28 cellular contexts compared by ENCODE assay signal in genomic region chr10:100551231-100551630, GRCh38. TPM values are rescaled to one million over a fixed set of nuclear protein-coding genes. Genes with fewer than 3 reads are reported as not detected.
DNase-seq lines count a peak whose midpoint lies in the region; ATAC-seq and TF ChIP-seq lines count a peak whose summit lies in the region.
"Had no signal": no experiment of that assay in that cellular context is flagged by ENCODE, and none has a peak within 500 bp of the region (broad histone marks: within the 10 kb centered on the region; RNA-seq: fewer than 3 reads in every experiment).

No MANE protein-coding gene starts in this region.

- H3K4me1 Mint-ChIP-seq in activated CD4-positive, alpha-beta T cell treated with anti-CD3 and anti-CD28 coated beads, Interleukin-2, amount 10 ng/mL, durations not matched to agents 24 days and 14 days: peaks cover 7% of the 10 kb centered on the region
- H3K4me1 Mint-ChIP-seq in activated CD4-positive, alpha-beta T cell treated with anti-CD3 and anti-CD28 coated beads, Interleukin-2, amount 10 ng/mL, durations not matched to agents 7 days and 5 days: peaks cover 4% of the 10 kb centered on the region
- H3K4me1 Mint-ChIP-seq: activated naive CD8-positive, alpha-beta T cell treated with anti-CD3 and anti-CD28 coated beads for 36 hours; H9; neural crest cell had no signal

- intact Hi-C loops in activated CD4-positive, alpha-beta T cell treated with anti-CD3 and anti-CD28 coated beads, Interleukin-2, amount 10 ng/mL, durations not matched to agents 24 days and 14 days (cut with micrococcal nuclease): no loop called here
- intact Hi-C loops in left lung (cut with DNase I): no loop called here

- H3K9me3 Mint-ChIP-seq in activated CD4-positive, alpha-beta T cell treated with anti-CD3 and anti-CD28 coated beads, Interleukin-2, amount 10 ng/mL, durations not matched to agents 24 days and 14 days: no peaks in the 10 kb centered on the region
- no peaks in the 10 kb centered on the region for H3K9me3 Mint-ChIP-seq in activated CD4-positive, alpha-beta T cell treated with anti-CD3 and anti-CD28 coated beads, Interleukin-2, amount 10 ng/mL, durations not matched to agents 7 days and 5 days
- H3K9me3 Mint-ChIP-seq: activated naive CD8-positive, alpha-beta T cell treated with anti-CD3 and anti-CD28 coated beads for 36 hours; activated T-cell treated with anti-CD3 and anti-CD28 coated beads, Interleukin-2, amount 50 U/mL, for 4 hours; H9; neural crest cell had no signal

- in situ Hi-C loops in ACHN (cut with HindIII; ENCODE audit: low pct_ligation_motif_present, low pct_unique_long_range_greater_than_20kb, low sequenced_read_pairs): loop anchor here (25.0 kb wide), 1 partner anchor 336 kb away; no protein-coding TSS in a partner anchor

- ATAC-seq in left lung (peak; percentile 16), GM19467 (IDR thresholded peaks at IDR 0.05; ENCODE audit: unreplicated experiment) (no peak)
- ATAC-seq: activated CD8-positive, alpha-beta memory T cell treated with anti-CD3 and anti-CD28 coated beads, Interleukin-2, amount 10 ng/mL, durations not matched to agents 7 days and 5 days; activated T-cell treated with anti-CD3 and anti-CD28 coated beads, Interleukin-2, amount 50 U/mL, for 4 hours; gastrocnemius medialis; PC-3 had no signal

- no peaks in the 10 kb centered on the region for H3K9me3 ChIP-seq in left lung
- H3K9me3 ChIP-seq: gastrocnemius medialis, ovary had no signal

- TF ChIP-seq CTCF in left lung (IDR thresholded peaks at IDR 0.05) (no peak), coronary artery (IDR thresholded peaks at IDR 0.05) (no peak)

- CTCF ChIA-PET in activated CD4-positive, alpha-beta T cell treated with anti-CD3 and anti-CD28 coated beads, Interleukin-2, amount 10 ng/mL, durations not matched to agents 7 days and 5 days (lab: Charles Lee): interaction anchor here (0.8 to 1.9 kb wide), 5 partner anchors 10 to 69 kb away, joined by 3 to 8 read pairs (median 4); partner anchors contain the start of gene HIF1AN

- no peaks in the 10 kb centered on the region for H3K27me3 ChIP-seq in left lung
- H3K27me3 ChIP-seq: gastrocnemius medialis, ovary had no signal

- H3K36me3 ChIP-seq in left lung: peaks cover 0 to 59% of the 10 kb centered on the region in 2 donors
- H3K36me3 ChIP-seq: ovary had no signal

- no peak overlapping the region for H3K4me3 Mint-ChIP-seq in activated CD4-positive, alpha-beta T cell treated with anti-CD3 and anti-CD28 coated beads, Interleukin-2, amount 10 ng/mL, durations not matched to agents 24 days and 14 days
- H3K4me3 Mint-ChIP-seq in activated CD4-positive, alpha-beta T cell treated with anti-CD3 and anti-CD28 coated beads, Interleukin-2, amount 10 ng/mL, durations not matched to agents 7 days and 5 days: no peak overlapping the region
- H3K4me3 Mint-ChIP-seq: activated CD8-positive, alpha-beta memory T cell treated with anti-CD3 and anti-CD28 coated beads, Interleukin-2, amount 10 ng/mL, durations not matched to agents 7 days and 5 days; activated naive CD8-positive, alpha-beta T cell treated with anti-CD3 and anti-CD28 coated beads for 36 hours; activated T-cell treated with anti-CD3 and anti-CD28 coated beads, Interleukin-2, amount 50 U/mL, for 4 hours; H9; neural crest cell had no signal

- POLR2A ChIA-PET in activated CD4-positive, alpha-beta T cell treated with anti-CD3 and anti-CD28 coated beads, Interleukin-2, amount 10 ng/mL, durations not matched to agents 7 days and 5 days (lab: Charles Lee): no interaction called here

- H3K27ac ChIP-seq in left lung (no peak overlapping the region), coronary artery (no peak overlapping the region)
- H3K27ac ChIP-seq: gastrocnemius medialis, ovary, skin epidermis had no signal

- DNase-seq in activated CD4-positive, alpha-beta T cell treated with anti-CD3 and anti-CD28 coated beads, Interleukin-2, amount 10 ng/mL, durations not matched to agents 24 days and 14 days: no peak
- no peak for DNase-seq in activated CD4-positive, alpha-beta T cell treated with anti-CD3 and anti-CD28 coated beads, Interleukin-2, amount 10 ng/mL, durations not matched to agents 7 days and 5 days
- DNase-seq in NOMO-1 treated with DMSO at 0.1 percent for 48 hours (lab: John Stamatoyannopoulos, UW; ENCODE audit: unreplicated experiment) (peak; percentile 62), left lung (no peak), ACHN (no peak), coronary artery (ENCODE audit: low spot score) (no peak), ecto neural progenitor cell (ENCODE audit: low spot score) (no peak)
- DNase-seq: activated CD4-positive, alpha-beta T cell treated with anti-CD3 and anti-CD28 coated beads, Interleukin-2, amount 50 U/mL, for 1 hour; activated CD8-positive, alpha-beta memory T cell treated with anti-CD3 and anti-CD28 coated beads, Interleukin-2, amount 10 ng/mL, durations not matched to agents 7 days and 5 days; activated gamma-delta T cell; activated naive CD8-positive, alpha-beta T cell treated with anti-CD3 and anti-CD28 coated beads for 36 hours; activated T-cell treated with anti-CD3 and anti-CD28 coated beads, Interleukin-2, amount 50 U/mL, for 4 hours; anterior cingulate cortex; COR-L47; gastrocnemius medialis; H9; Kasumi-1; kidney glomerular epithelial cell; NCI-H1092; NCI-H1694 treated with DMSO at 0.1 percent for 48 hours; NCI-H2171; NCI-H510A; ovary; PC-3; stimulated activated naive CD4-positive, alpha-beta T cell treated with Interleukin-2 at 50 U/mL for 16 hours had no signal

- H3K4me3 ChIP-seq in left lung: no peak overlapping the region
- no peak overlapping the region for H3K4me3 ChIP-seq in coronary artery
- H3K4me3 ChIP-seq: gastrocnemius medialis, ovary, skin epidermis had no signal

- H3K27ac Mint-ChIP-seq in activated CD4-positive, alpha-beta T cell treated with anti-CD3 and anti-CD28 coated beads, Interleukin-2, amount 10 ng/mL, durations not matched to agents 24 days and 14 days: peak overlapping the region; percentile 30
- H3K27ac Mint-ChIP-seq in activated CD4-positive, alpha-beta T cell treated with anti-CD3 and anti-CD28 coated beads, Interleukin-2, amount 10 ng/mL, durations not matched to agents 7 days and 5 days: no peak overlapping the region
- H3K27ac Mint-ChIP-seq: activated CD8-positive, alpha-beta memory T cell treated with anti-CD3 and anti-CD28 coated beads, Interleukin-2, amount 10 ng/mL, durations not matched to agents 7 days and 5 days; H9 had no signal

- H3K36me3 Mint-ChIP-seq in activated CD4-positive, alpha-beta T cell treated with anti-CD3 and anti-CD28 coated beads, Interleukin-2, amount 10 ng/mL, durations not matched to agents 24 days and 14 days (ENCODE audit: low read depth): peaks cover 36% of the 10 kb centered on the region
- H3K36me3 Mint-ChIP-seq in activated CD4-positive, alpha-beta T cell treated with anti-CD3 and anti-CD28 coated beads, Interleukin-2, amount 10 ng/mL, durations not matched to agents 7 days and 5 days (ENCODE audit: low read depth): peaks cover 27% of the 10 kb centered on the region

- no peaks in the 10 kb centered on the region for H3K4me1 ChIP-seq in left lung
- H3K4me1 ChIP-seq: gastrocnemius medialis had no signal

- no peaks in the 10 kb centered on the region for H3K27me3 Mint-ChIP-seq in activated CD4-positive, alpha-beta T cell treated with anti-CD3 and anti-CD28 coated beads, Interleukin-2, amount 10 ng/mL, durations not matched to agents 24 days and 14 days
- no peaks in the 10 kb centered on the region for H3K27me3 Mint-ChIP-seq in activated CD4-positive, alpha-beta T cell treated with anti-CD3 and anti-CD28 coated beads, Interleukin-2, amount 10 ng/mL, durations not matched to agents 7 days and 5 days
- H3K27me3 Mint-ChIP-seq: activated CD8-positive, alpha-beta memory T cell treated with anti-CD3 and anti-CD28 coated beads, Interleukin-2, amount 10 ng/mL, durations not matched to agents 7 days and 5 days; activated naive CD8-positive, alpha-beta T cell treated with anti-CD3 and anti-CD28 coated beads for 36 hours had no signal

RNA-seq across cellular contexts. Expression of gene HIF1AN, which starts 15.5 kb away (rescaled TPM):
- total RNA-seq in activated CD4-positive, alpha-beta T cell treated with anti-CD3 and anti-CD28 coated beads, Interleukin-2, amount 10 ng/mL, durations not matched to agents 24 days and 14 days: 47.4 and 51.3 TPM in 2 replicates
- total RNA-seq in activated CD4-positive, alpha-beta T cell treated with anti-CD3 and anti-CD28 coated beads, Interleukin-2, amount 10 ng/mL, durations not matched to agents 7 days and 5 days: 10 to 100 TPM; 54.9 to 59.3 TPM
- 10 to 100 TPM; 37.7 to 41.5 TPM for total RNA-seq in left lung

RNA-seq across cellular contexts. Expression of gene NDUFB8, which starts 21.6 kb away (rescaled TPM):
- total RNA-seq in activated CD4-positive, alpha-beta T cell treated with anti-CD3 and anti-CD28 coated beads, Interleukin-2, amount 10 ng/mL, durations not matched to agents 24 days and 14 days: 323 TPM in 2 replicates
- 100 to 1,000 TPM; 241 to 267 TPM for total RNA-seq in activated CD4-positive, alpha-beta T cell treated with anti-CD3 and anti-CD28 coated beads, Interleukin-2, amount 10 ng/mL, durations not matched to agents 7 days and 5 days
- total RNA-seq in left lung: 100 to 1,000 TPM; 112 to 130 TPM

RNA-seq across cellular contexts. Expression of gene SEC31B, which starts 31.6 kb away (rescaled TPM):
- 54.2 and 57.0 TPM in 2 replicates for total RNA-seq in activated CD4-positive, alpha-beta T cell treated with anti-CD3 and anti-CD28 coated beads, Interleukin-2, amount 10 ng/mL, durations not matched to agents 24 days and 14 days
- 100 to 1,000 TPM; 202 to 208 TPM for total RNA-seq in activated CD4-positive, alpha-beta T cell treated with anti-CD3 and anti-CD28 coated beads, Interleukin-2, amount 10 ng/mL, durations not matched to agents 7 days and 5 days
- 10 to 100 TPM in 1 of 2 donors, 1 to 10 TPM in 1; 8.8 to 10.1 TPM for total RNA-seq in left lung
